Comparison of ENCODE assay signal across 1 cellular context in genomic region chr6:145148392-145149175, GRCh38.
TF ChIP-seq lines count a peak whose summit lies in the region.

No MANE protein-coding gene starts in this region.

TF ChIP-seq in HepG2, 621 proteins besides CTCF, POLR2A, EP300 and RAD21 (continued from another document and continues in another):
- TF ChIP-seq ZBED4 (CRISPR knock-in tag; IDR thresholded peaks at IDR 0.05; ENCODE audit: borderline replicate concordance) (no peak), ZSCAN25 (CRISPR knock-in tag; IDR thresholded peaks at IDR 0.05) (no peak), CBX1 (IDR thresholded peaks at IDR 0.05; ENCODE audit: low read depth) (no peak), ZNF260 (CRISPR knock-in tag; IDR thresholded peaks at IDR 0.05; ENCODE audit: borderline replicate concordance, low read depth) (no peak), PHF21A (CRISPR knock-in tag; IDR thresholded peaks at IDR 0.05) (no peak), JDP2 (CRISPR knock-in tag; IDR thresholded peaks at IDR 0.05; ENCODE audit: borderline replicate concordance) (no peak), NFE2L2 (IDR thresholded peaks at IDR 0.05; ENCODE audit: low read length) (peak; percentile 41; the same call in 1 of the 2 replicates), EZH2 (conservative IDR thresholded peaks at IDR 0.05; ENCODE audit: low read depth, low read length) (no peak), GFI1 (CRISPR knock-in tag; IDR thresholded peaks at IDR 0.05; ENCODE audit: borderline replicate concordance) (no peak), ARID3A (IDR thresholded peaks at IDR 0.05; ENCODE audit: low read depth, low read length) (peak; percentile 37; the same call in 1 of the 2 replicates), ZMYM3 (CRISPR knock-in tag; IDR thresholded peaks at IDR 0.05) (no peak), UBTF (CRISPR knock-in tag; IDR thresholded peaks at IDR 0.05) (no peak), ZNF382 (CRISPR knock-in tag; IDR thresholded peaks at IDR 0.05; ENCODE audit: borderline replicate concordance) (no peak), ZNF367 (CRISPR knock-in tag; IDR thresholded peaks at IDR 0.05; ENCODE audit: borderline replicate concordance) (no peak), BORCS8-MEF2B (CRISPR knock-in tag; IDR thresholded peaks at IDR 0.05) (no peak), TEAD3 (CRISPR knock-in tag; optimal IDR thresholded peaks at IDR 0.05; ENCODE audit: borderline replicate concordance) (no peak), TBX2 (CRISPR knock-in tag; IDR thresholded peaks at IDR 0.05; ENCODE audit: borderline replicate concordance) (no peak), ZNF713 (CRISPR knock-in tag; IDR thresholded peaks at IDR 0.05) (no peak), KDM1A (CRISPR knock-in tag; IDR thresholded peaks at IDR 0.05) (no peak), ZFP41 (CRISPR knock-in tag; IDR thresholded peaks at IDR 0.05; ENCODE audit: borderline replicate concordance) (no peak), PTBP1 (IDR thresholded peaks at IDR 0.05; ENCODE audit: low read depth, low read length, poor library complexity, severe bottlenecking) (no peak), MTA3 (CRISPR knock-in tag; IDR thresholded peaks at IDR 0.05) (no peak), ZNF234 (CRISPR knock-in tag; conservative IDR thresholded peaks at IDR 0.05) (no peak), ZNF160 (CRISPR knock-in tag; IDR thresholded peaks at IDR 0.05) (no peak), JUND (CRISPR knock-in tag; IDR thresholded peaks at IDR 0.05) (no peak), RARA (CRISPR knock-in tag; IDR thresholded peaks at IDR 0.05) (peak; percentile 59), ZNF546 (CRISPR knock-in tag; conservative IDR thresholded peaks at IDR 0.05) (no peak), SKI (IDR thresholded peaks at IDR 0.05; ENCODE audit: partially characterized antibody) (peak; percentile 25), ZNF616 (CRISPR knock-in tag; IDR thresholded peaks at IDR 0.05; ENCODE audit: low read depth) (no peak), ZNF772 (CRISPR knock-in tag; IDR thresholded peaks at IDR 0.05) (no peak), HDAC6 (IDR thresholded peaks at IDR 0.05; ENCODE audit: low read depth, low read length) (no peak), CEBPB (IDR thresholded peaks at IDR 0.05; ENCODE audit: borderline replicate concordance, low read depth, low read length) (peak; percentile 81), NR2F1 (CRISPR knock-in tag; IDR thresholded peaks at IDR 0.05) (peak in 1 of 2 experiments; percentile 14; a peak in 1 of 4 replicates), ZNF205 (CRISPR knock-in tag; IDR thresholded peaks at IDR 0.05) (no peak), ZNF572 (CRISPR knock-in tag; IDR thresholded peaks at IDR 0.05) (no peak), NFYB (CRISPR knock-in tag; IDR thresholded peaks at IDR 0.05) (no peak), ZNF782 (CRISPR knock-in tag; IDR thresholded peaks at IDR 0.05; ENCODE audit: borderline replicate concordance) (no peak), SP140L (CRISPR knock-in tag; IDR thresholded peaks at IDR 0.05; ENCODE audit: borderline replicate concordance) (no peak), KAT2B (IDR thresholded peaks at IDR 0.05; ENCODE audit: borderline replicate concordance, low read depth, low read length) (no peak), ELF4 (CRISPR knock-in tag; IDR thresholded peaks at IDR 0.05; ENCODE audit: borderline replicate concordance) (no peak), FOSL2 (CRISPR knock-in tag; IDR thresholded peaks at IDR 0.05) (peak; percentile 96), DR1 (CRISPR knock-in tag; IDR thresholded peaks at IDR 0.05) (no peak), HOXA9 (CRISPR knock-in tag; IDR thresholded peaks at IDR 0.05; ENCODE audit: borderline replicate concordance) (no peak), IRF1 (CRISPR knock-in tag; IDR thresholded peaks at IDR 0.05; ENCODE audit: low read depth) (no peak), ZNF18 (CRISPR knock-in tag; IDR thresholded peaks at IDR 0.05; ENCODE audit: insufficient replicate concordance) (no peak), ZNF496 (CRISPR knock-in tag; IDR thresholded peaks at IDR 0.05; ENCODE audit: insufficient replicate concordance) (no peak)
- TF ChIP-seq, protein P1, sequence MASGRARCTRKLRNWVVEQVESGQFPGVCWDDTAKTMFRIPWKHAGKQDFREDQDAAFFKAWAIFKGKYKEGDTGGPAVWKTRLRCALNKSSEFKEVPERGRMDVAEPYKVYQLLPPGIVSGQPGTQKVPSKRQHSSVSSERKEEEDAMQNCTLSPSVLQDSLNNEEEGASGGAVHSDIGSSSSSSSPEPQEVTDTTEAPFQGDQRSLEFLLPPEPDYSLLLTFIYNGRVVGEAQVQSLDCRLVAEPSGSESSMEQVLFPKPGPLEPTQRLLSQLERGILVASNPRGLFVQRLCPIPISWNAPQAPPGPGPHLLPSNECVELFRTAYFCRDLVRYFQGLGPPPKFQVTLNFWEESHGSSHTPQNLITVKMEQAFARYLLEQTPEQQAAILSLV (CRISPR knock-in tag; IDR thresholded peaks at IDR 0.05; ENCODE audit: borderline replicate concordance) = no peak
- TF ChIP-seq, protein P2, sequence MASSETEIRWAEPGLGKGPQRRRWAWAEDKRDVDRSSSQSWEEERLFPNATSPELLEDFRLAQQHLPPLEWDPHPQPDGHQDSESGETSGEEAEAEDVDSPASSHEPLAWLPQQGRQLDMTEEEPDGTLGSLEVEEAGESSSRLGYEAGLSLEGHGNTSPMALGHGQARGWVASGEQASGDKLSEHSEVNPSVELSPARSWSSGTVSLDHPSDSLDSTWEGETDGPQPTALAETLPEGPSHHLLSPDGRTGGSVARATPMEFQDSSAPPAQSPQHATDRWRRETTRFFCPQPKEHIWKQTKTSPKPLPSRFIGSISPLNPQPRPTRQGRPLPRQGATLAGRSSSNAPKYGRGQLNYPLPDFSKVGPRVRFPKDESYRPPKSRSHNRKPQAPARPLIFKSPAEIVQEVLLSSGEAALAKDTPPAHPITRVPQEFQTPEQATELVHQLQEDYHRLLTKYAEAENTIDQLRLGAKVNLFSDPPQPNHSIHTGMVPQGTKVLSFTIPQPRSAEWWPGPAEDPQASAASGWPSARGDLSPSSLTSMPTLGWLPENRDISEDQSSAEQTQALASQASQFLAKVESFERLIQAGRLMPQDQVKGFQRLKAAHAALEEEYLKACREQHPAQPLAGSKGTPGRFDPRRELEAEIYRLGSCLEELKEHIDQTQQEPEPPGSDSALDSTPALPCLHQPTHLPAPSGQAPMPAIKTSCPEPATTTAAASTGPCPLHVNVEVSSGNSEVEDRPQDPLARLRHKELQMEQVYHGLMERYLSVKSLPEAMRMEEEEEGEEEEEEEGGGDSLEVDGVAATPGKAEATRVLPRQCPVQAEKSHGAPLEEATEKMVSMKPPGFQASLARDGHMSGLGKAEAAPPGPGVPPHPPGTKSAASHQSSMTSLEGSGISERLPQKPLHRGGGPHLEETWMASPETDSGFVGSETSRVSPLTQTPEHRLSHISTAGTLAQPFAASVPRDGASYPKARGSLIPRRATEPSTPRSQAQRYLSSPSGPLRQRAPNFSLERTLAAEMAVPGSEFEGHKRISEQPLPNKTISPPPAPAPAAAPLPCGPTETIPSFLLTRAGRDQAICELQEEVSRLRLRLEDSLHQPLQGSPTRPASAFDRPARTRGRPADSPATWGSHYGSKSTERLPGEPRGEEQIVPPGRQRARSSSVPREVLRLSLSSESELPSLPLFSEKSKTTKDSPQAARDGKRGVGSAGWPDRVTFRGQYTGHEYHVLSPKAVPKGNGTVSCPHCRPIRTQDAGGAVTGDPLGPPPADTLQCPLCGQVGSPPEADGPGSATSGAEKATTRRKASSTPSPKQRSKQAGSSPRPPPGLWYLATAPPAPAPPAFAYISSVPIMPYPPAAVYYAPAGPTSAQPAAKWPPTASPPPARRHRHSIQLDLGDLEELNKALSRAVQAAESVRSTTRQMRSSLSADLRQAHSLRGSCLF (CRISPR knock-in tag; IDR thresholded peaks at IDR 0.05; ENCODE audit: borderline replicate concordance) = no peak
- TF ChIP-seq, protein P3, sequence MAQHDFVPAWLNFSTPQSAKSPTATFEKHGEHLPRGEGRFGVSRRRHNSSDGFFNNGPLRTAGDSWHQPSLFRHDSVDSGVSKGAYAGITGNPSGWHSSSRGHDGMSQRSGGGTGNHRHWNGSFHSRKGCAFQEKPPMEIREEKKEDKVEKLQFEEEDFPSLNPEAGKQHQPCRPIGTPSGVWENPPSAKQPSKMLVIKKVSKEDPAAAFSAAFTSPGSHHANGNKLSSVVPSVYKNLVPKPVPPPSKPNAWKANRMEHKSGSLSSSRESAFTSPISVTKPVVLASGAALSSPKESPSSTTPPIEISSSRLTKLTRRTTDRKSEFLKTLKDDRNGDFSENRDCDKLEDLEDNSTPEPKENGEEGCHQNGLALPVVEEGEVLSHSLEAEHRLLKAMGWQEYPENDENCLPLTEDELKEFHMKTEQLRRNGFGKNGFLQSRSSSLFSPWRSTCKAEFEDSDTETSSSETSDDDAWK (CRISPR knock-in tag; IDR thresholded peaks at IDR 0.05) = no peak
- TF ChIP-seq, protein P4, sequence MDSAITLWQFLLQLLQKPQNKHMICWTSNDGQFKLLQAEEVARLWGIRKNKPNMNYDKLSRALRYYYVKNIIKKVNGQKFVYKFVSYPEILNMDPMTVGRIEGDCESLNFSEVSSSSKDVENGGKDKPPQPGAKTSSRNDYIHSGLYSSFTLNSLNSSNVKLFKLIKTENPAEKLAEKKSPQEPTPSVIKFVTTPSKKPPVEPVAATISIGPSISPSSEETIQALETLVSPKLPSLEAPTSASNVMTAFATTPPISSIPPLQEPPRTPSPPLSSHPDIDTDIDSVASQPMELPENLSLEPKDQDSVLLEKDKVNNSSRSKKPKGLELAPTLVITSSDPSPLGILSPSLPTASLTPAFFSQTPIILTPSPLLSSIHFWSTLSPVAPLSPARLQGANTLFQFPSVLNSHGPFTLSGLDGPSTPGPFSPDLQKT (CRISPR knock-in tag; IDR thresholded peaks at IDR 0.05; ENCODE audit: borderline replicate concordance) = no peak
